ENCODE assay signal across 6 cellular contexts in the genomic region with DNA sequence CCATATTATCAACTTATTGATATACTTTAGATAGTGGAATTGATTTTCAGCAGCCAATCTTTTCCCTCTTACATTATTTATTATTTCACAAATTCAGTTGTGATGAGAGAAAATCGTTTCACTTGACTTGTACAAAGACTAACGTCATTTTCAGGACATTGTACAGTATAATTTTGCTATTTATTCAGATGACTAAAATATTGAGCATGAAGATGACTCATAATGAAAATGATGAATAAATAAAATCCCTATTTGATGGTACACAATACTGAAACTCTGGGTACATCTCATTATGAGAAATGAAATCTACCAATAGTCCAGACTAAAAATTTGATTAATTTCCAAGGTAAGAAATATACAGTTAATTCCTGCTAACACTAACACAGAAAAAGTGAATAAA.
A peak's percentile ranks its signal among the peaks of the same experiment; 100 is the strongest.
DNase-seq lines count a peak whose midpoint lies in the region; ATAC-seq, FAIRE-seq and TF ChIP-seq lines count a peak whose summit lies in the region.
"Not testable (repeated sequence)": the region's sequence is repeated elsewhere in the genome, so short reads cannot be mapped to it uniquely, and the experiment has no call there.

No MANE protein-coding gene starts in this region.

- peak; percentile 45 for ATAC-seq in GM18858 (IDR thresholded peaks at IDR 0.05; ENCODE audit: unreplicated experiment)
- ATAC-seq in HG03565 (IDR thresholded peaks at IDR 0.05; ENCODE audit: unreplicated experiment) = peak; percentile 60

- not testable (repeated sequence) for H2AFZ ChIP-seq in ACC112 (ENCODE audit: low read length, unreplicated experiment)

- H3K27me3 ChIP-seq in ACC112 (ENCODE audit: insufficient read depth, low read length); bronchial epithelial cell (ENCODE audit: control insufficient read depth, insufficient read depth, low read length): not testable (repeated sequence)

- not testable (repeated sequence) for H3K36me3 ChIP-seq in ACC112 (ENCODE audit: insufficient read depth, low read length); bronchial epithelial cell (ENCODE audit: control insufficient read depth, insufficient read depth, low read length)

- not testable (repeated sequence) for H3K4me1 ChIP-seq in ACC112 (ENCODE audit: control insufficient read depth, insufficient read depth, low read length, unreplicated experiment)

- DNase-seq in RCC 7860 (ENCODE audit: low spot score); frontal cortex (ENCODE audit: low spot score in 2 of 2): not testable (repeated sequence)
- DNase-seq in bronchial epithelial cell (ENCODE audit: low read depth) = peak; percentile 55

- H3K27ac ChIP-seq in ACC112 (ENCODE audit: low read depth, low read length) = peak overlapping the region; percentile 41; the same call in 1 of the 2 replicates

- FAIRE-seq in RCC 7860 (lab: Jason Lieb, UNC) (peak; percentile 66), frontal cortex (lab: Jason Lieb, UNC) (peak; percentile 95)
- not testable (repeated sequence) for FAIRE-seq in bronchial epithelial cell (lab: Jason Lieb, UNC)

- H3K79me2 ChIP-seq in ACC112 (ENCODE audit: control insufficient read depth, insufficient read depth, low read length, unreplicated experiment) = not testable (repeated sequence)

- not testable (repeated sequence) for TF ChIP-seq CTCF in bronchial epithelial cell (IDR thresholded peaks at IDR 0.05; ENCODE audit: insufficient read depth, low read length, severe bottlenecking)

- not testable (repeated sequence) for H3K4me3 ChIP-seq in ACC112 (ENCODE audit: low read depth, low read length); bronchial epithelial cell (ENCODE audit: low read depth, low read length)
